8 cellular contexts compared by ENCODE assay signal in the genomic region with DNA sequence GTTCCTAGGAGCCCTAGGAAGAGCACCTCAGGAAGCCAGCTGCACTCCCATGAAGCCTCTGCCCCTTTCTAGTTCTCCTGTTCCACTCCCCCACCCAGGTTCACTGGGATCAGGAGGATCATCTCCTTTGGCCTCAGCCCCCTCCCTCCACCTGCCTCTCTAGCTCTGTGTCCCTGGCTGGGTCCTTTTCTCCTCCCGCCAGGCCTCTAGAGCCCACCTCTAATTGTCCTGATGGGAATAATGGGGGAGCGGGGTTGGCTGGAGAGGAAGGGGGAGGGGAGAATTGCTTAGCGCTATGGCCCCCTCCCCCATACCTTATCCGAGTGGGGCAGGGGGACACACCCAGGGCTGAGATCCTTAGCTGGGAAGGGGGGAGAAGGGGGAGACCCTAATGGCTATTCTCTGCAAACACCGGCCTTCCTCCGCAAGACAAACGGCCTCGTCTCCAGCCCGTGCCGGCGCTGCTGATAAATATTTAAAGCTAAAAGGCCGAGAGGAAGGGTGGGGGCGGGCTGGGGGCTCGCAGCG. TPM values are rescaled to one million over a fixed set of nuclear protein-coding genes. Genes with fewer than 3 reads are reported as not detected.
DNase-seq lines count a peak whose midpoint lies in the region; ATAC-seq, FAIRE-seq and TF ChIP-seq lines count a peak whose summit lies in the region.

No MANE protein-coding gene starts in this region.

- TF ChIP-seq POLR2A in K562 (conservative IDR thresholded peaks at IDR 0.05) (no peak), H54 (IDR thresholded peaks at IDR 0.05; ENCODE audit: low read depth, low read length) (no peak)

- CTCF ChIA-PET in K562 (lab: Yijun Ruan, JAX; ENCODE audit: low intra/inter-chr PET ratio) = no interaction called here

- H3K4me3 Mint-ChIP-seq in CD14-positive monocyte (peak overlapping the region; percentile 80 to 96), IgD-negative memory B cell (peak overlapping the region; percentile 94 to 99 (median 98))
- H3K4me3 Mint-ChIP-seq in naive thymus-derived CD8-positive, alpha-beta T cell = peak overlapping the region; percentile 55 to 97 (median 94)

- H3K4me1 Mint-ChIP-seq in CD14-positive monocyte (peaks cover 39% of the 10 kb centered on the region), IgD-negative memory B cell (peaks cover 10 to 15% (median 12%) of the 10 kb centered on the region in 3 donors)
- H3K4me1 Mint-ChIP-seq in naive thymus-derived CD8-positive, alpha-beta T cell = peaks cover 18 to 42% (median 32%) of the 10 kb centered on the region in 4 donors

- H3K9me3 Mint-ChIP-seq in CD14-positive monocyte (peaks cover 0 to 41% (median 27%) of the 10 kb centered on the region in 7 donors), IgD-negative memory B cell (peaks cover 0 to 4% (median 0%) of the 10 kb centered on the region in 3 donors)
- no peaks in the 10 kb centered on the region for H3K9me3 Mint-ChIP-seq in naive thymus-derived CD8-positive, alpha-beta T cell

- ATAC-seq in K562 = peak; percentile 12
- ATAC-seq in naive thymus-derived CD8-positive, alpha-beta T cell = no peak

- no peaks in the 10 kb centered on the region for H3K27me3 ChIP-seq in K562 (ENCODE audit: control insufficient read depth in 2 of 2, insufficient read depth in 2 of 2, low read length in 2 of 2)

- peak overlapping the region; percentile 47 for H2AFZ ChIP-seq in K562 (ENCODE audit: low read depth, low read length)

- no peak overlapping the region for H3K27ac Mint-ChIP-seq in CD14-positive monocyte
- H3K27ac Mint-ChIP-seq in IgD-negative memory B cell = peak overlapping the region in 1 of 3 donors; percentile 33
- no peak overlapping the region for H3K27ac Mint-ChIP-seq in naive thymus-derived CD8-positive, alpha-beta T cell

- H3K4me3 ChIP-seq in K562 = peak overlapping the region; percentile 56

- H3K36me3 ChIP-seq in K562 (ENCODE audit: control insufficient read depth, insufficient read depth, low read length) = peaks cover 12% of the 10 kb centered on the region; the same call in 1 of the 3 replicates

- peaks cover 26 to 59% of the 10 kb centered on the region in 2 experiments for H3K4me1 ChIP-seq in K562 (replicated peaks in 1 of 2; ENCODE audit: control insufficient read depth in 2 of 2, insufficient read depth in 2 of 2, low read length in 2 of 2)

- TSS peak; percentile 24 for BruUV-seq in K562 (replicated peaks; lab: Mats Ljungman, UMichigan)

- peak overlapping the region; percentile 71 for H3K4me2 ChIP-seq in K562 (ENCODE audit: insufficient read depth, low read length)

- TF ChIP-seq RAD21 in K562 (CRISPR knock-in tag; conservative IDR thresholded peaks at IDR 0.05 in 1 of 2, IDR thresholded peaks at IDR 0.05 in 1 of 2) = no peak

- TF ChIP-seq EP300 in K562 (IDR thresholded peaks at IDR 0.05; ENCODE audit: low read length) = no peak

- peak overlapping the region; percentile 86 for H3K27ac ChIP-seq in K562 (ENCODE audit: extremely low read depth, low read depth, low read length)

- 0% methylated on average over 1 of the region's 15 CpGs for WGBS in K562 (ENCODE audit: insufficient coverage, low coverage, missing lambda C conversion rate)

- no peaks in the 10 kb centered on the region for H3K9me3 ChIP-seq in K562 (replicated peaks; ENCODE audit: control insufficient read depth, insufficient read depth, low read depth, low read length)

- FAIRE-seq in K562 (lab: Jason Lieb, UNC) (peak; percentile 65), H54 (lab: Jason Lieb, UNC) (no peak), GM19239 (lab: Jason Lieb, UNC) (no peak)

- DNase-seq in CD14-positive monocyte (ENCODE audit: low spot score) (no peak), K562 (ENCODE audit: extremely low read depth in 1 of 4, low spot score in 3 of 4) (peak in 2 of 4 experiments; percentile 43 to 44), H54 (ENCODE audit: insufficient read length, low spot score) (no peak), NCI-H1694 treated with DMSO at 0.1 percent for 48 hours (lab: John Stamatoyannopoulos, UW) (no peak), NAMALWA (ENCODE audit: low spot score) (no peak), GM19239 (ENCODE audit: insufficient read length, low spot score) (no peak)
- DNase-seq in naive thymus-derived CD8-positive, alpha-beta T cell = no peak

- peaks cover 22% of the 10 kb centered on the region; the same call in 2 of the 3 replicates for H3K79me2 ChIP-seq in K562 (ENCODE audit: control insufficient read depth, insufficient read depth, low read length)

- H4K20me1 ChIP-seq in K562 (replicated peaks; ENCODE audit: control insufficient read depth, insufficient read depth, low read length) = no peaks in the 10 kb centered on the region

- intact Hi-C loops in CD14-positive monocyte (cut with micrococcal nuclease) = no loop called here
- intact Hi-C loops in K562 (cut with micrococcal nuclease) = no loop called here

- H3K27me3 Mint-ChIP-seq in CD14-positive monocyte (ENCODE audit: low read depth in 3 of 3) (peaks cover 89 to 98% (median 95%) of the 10 kb centered on the region in 3 donors), IgD-negative memory B cell (peaks cover 39% of the 10 kb centered on the region)
- H3K27me3 Mint-ChIP-seq in naive thymus-derived CD8-positive, alpha-beta T cell = peaks cover 24 to 91% (median 66%) of the 10 kb centered on the region in 5 donors

- in situ Hi-C loops in K562 (cut with MboI) = no loop called here

- H3K9me1 ChIP-seq in K562 (ENCODE audit: control insufficient read depth, insufficient read depth, low read length) = no peaks in the 10 kb centered on the region

- POLR2A ChIA-PET in K562 (lab: Yijun Ruan, JAX) = interaction anchor here (0.6 to 1.2 kb wide), 6 partner anchors 11 to 1668 kb away, joined by 3 to 5 read pairs (median 3); partner anchors contain the start of gene NFE2L1
- POLR2A ChIA-PET in naive thymus-derived CD8-positive, alpha-beta T cell (lab: Charles Lee) = interaction anchor here (0.6 to 1.9 kb wide), 3 partner anchors 12 to 16 kb away, joined by 4 to 5 read pairs (median 4); partner anchors contain the start of gene HOXB9

- peak overlapping the region; percentile 80 to 94 for H3K9ac ChIP-seq in K562 (ENCODE audit: insufficient read depth in 1 of 2, low read depth in 2 of 2, low read length in 2 of 2)

- H3K36me3 Mint-ChIP-seq in CD14-positive monocyte (peaks cover 9 to 16% of the 10 kb centered on the region in 2 donors), IgD-negative memory B cell (peaks cover 4% of the 10 kb centered on the region)
- peaks cover 0 to 12% (median 0%) of the 10 kb centered on the region in 3 donors for H3K36me3 Mint-ChIP-seq in naive thymus-derived CD8-positive, alpha-beta T cell

- no peak for TF ChIP-seq CTCF in CD14-positive monocyte (IDR thresholded peaks at IDR 0.05)
- TF ChIP-seq CTCF in K562 (IDR thresholded peaks at IDR 0.05 in 2 of 3, conservative IDR thresholded peaks at IDR 0.05 in 1 of 3; ENCODE audit: insufficient read depth in 2 of 3, low read depth in 1 of 3, low read length in 3 of 3) = no peak

RNA-seq across cellular contexts. Expression of gene HOXB7, which starts 1.0 kb away (rescaled TPM):
- not detected for polyA plus RNA-seq in CD14-positive monocyte
- polyA plus RNA-seq in IgD-negative memory B cell = not detected
- total RNA-seq in K562 (2011; cell fraction: chromatin; rRNA removed; ENCODE audit: low replicate concordance) = 1.4 and 3.5 TPM in 2 replicates
- 0.79 and 1.5 TPM in 2 replicates for total RNA-seq in K562 (2011; cell fraction: nucleolus; rRNA removed)
- total RNA-seq in K562 (2011; cell fraction: nucleoplasm; rRNA removed) = 2.1 TPM in 2 replicates
- total RNA-seq in K562 (2014; rRNA removed) = 8.3 and 11.0 TPM in 2 replicates
- total RNA-seq in K562 (2014; rRNA removed; fragmentation: Illumina TruSeq; extraction: Trizol) = 13.5 and 14.7 TPM in 2 replicates
- total RNA-seq in K562 (2015; rRNA removed; fragmentation: Illumina TruSeq; extraction: Trizol) = 14.8 and 16.7 TPM in 2 replicates
- total RNA-seq in K562 (2021) = 8.2 and 10.8 TPM in 2 replicates
- polyA plus RNA-seq in K562 (2011; rRNA removed) = 5.5 and 5.9 TPM in 2 replicates
- 8.3 and 8.4 TPM in 2 replicates for polyA plus RNA-seq in K562 (2011; cell fraction: cytosol; rRNA removed)
- 2.7 and 3.9 TPM in 2 replicates for polyA plus RNA-seq in K562 (2011; cell fraction: nucleus; rRNA removed)
- polyA plus RNA-seq in K562 (2012) = 10.4 and 16.5 TPM in 2 replicates
- 10.3 and 11.6 TPM in 2 replicates for polyA plus RNA-seq in K562 (2014; fragmentation: Illumina TruSeq; extraction: Trizol)
- polyA plus RNA-seq in K562 (2014; fragmentation: Nextera tagmentation; extraction: Ambion mirVana) = 1 to 10 TPM; 5.7 to 5.8 TPM
- polyA plus RNA-seq in K562 (2014; rRNA removed) = 11.1 and 13.9 TPM in 2 replicates
- polyA minus RNA-seq in K562 (2011; rRNA and poly(A)+ RNA removed) = 1.9 and 2.5 TPM in 2 replicates
- 2.9 and 3.5 TPM in 2 replicates for polyA minus RNA-seq in K562 (2011; cell fraction: cytosol; rRNA and poly(A)+ RNA removed)
- polyA minus RNA-seq in K562 (2011; cell fraction: nucleus; rRNA and poly(A)+ RNA removed) = 0.67 and 2.3 TPM in 2 replicates
- total RNA-seq in naive thymus-derived CD8-positive, alpha-beta T cell = not detected
- polyA plus RNA-seq in naive thymus-derived CD8-positive, alpha-beta T cell = under 1 TPM in 2 of 3 donors, not detected in 1; 0.22 to 0.40 TPM

RNA-seq across cellular contexts. Expression of gene HOXB6, which starts 5.0 kb away (rescaled TPM):
- polyA plus RNA-seq in CD14-positive monocyte (not detected), IgD-negative memory B cell (not detected), K562 (2011; rRNA removed) (2.3 and 3.0 TPM in 2 replicates), K562 (2014; fragmentation: Illumina TruSeq; extraction: Trizol) (4.0 and 7.7 TPM in 2 replicates), K562 (2014; fragmentation: Nextera tagmentation; extraction: Ambion mirVana) (1 to 10 TPM; 1.2 to 1.9 TPM), K562 (2014; rRNA removed) (13.7 and 14.8 TPM in 2 replicates)
- 18.7 and 26.2 TPM in 2 replicates for total RNA-seq in K562 (2011; cell fraction: chromatin; rRNA removed; ENCODE audit: low replicate concordance)
- total RNA-seq in K562 (2011; cell fraction: nucleolus; rRNA removed) = 10.4 and 11.2 TPM in 2 replicates
- total RNA-seq in K562 (2011; cell fraction: nucleoplasm; rRNA removed) = 12.0 and 17.8 TPM in 2 replicates
- total RNA-seq in K562 (2014; rRNA removed) (6.5 and 9.1 TPM in 2 replicates), K562 (2014; rRNA removed; fragmentation: Illumina TruSeq; extraction: Trizol) (3.9 and 4.9 TPM in 2 replicates), K562 (2015; rRNA removed; fragmentation: Illumina TruSeq; extraction: Trizol) (7.3 and 7.5 TPM in 2 replicates), K562 (2021) (10.6 and 14.2 TPM in 2 replicates)
- polyA plus RNA-seq in K562 (2011; cell fraction: cytosol; rRNA removed) = 3.7 and 4.0 TPM in 2 replicates
- polyA plus RNA-seq in K562 (2011; cell fraction: nucleus; rRNA removed) = 16.7 and 17.3 TPM in 2 replicates
- polyA plus RNA-seq in K562 (2012) = 9.7 and 11.7 TPM in 2 replicates
- polyA minus RNA-seq in K562 (2011; rRNA and poly(A)+ RNA removed) = 0.42 and 0.63 TPM in 2 replicates
- polyA minus RNA-seq in K562 (2011; cell fraction: cytosol; rRNA and poly(A)+ RNA removed) = 1.3 TPM in 1 of 2 replicates, not detected in the other
- polyA minus RNA-seq in K562 (2011; cell fraction: nucleus; rRNA and poly(A)+ RNA removed) = 3.5 and 8.1 TPM in 2 replicates
- total RNA-seq in naive thymus-derived CD8-positive, alpha-beta T cell = not detected
- polyA plus RNA-seq in naive thymus-derived CD8-positive, alpha-beta T cell = not detected

RNA-seq across cellular contexts. Expression of gene HOXB8, which starts 5.3 kb away (rescaled TPM):
- not detected for polyA plus RNA-seq in CD14-positive monocyte
- not detected for polyA plus RNA-seq in IgD-negative memory B cell
- total RNA-seq in K562 (2011; cell fraction: chromatin; rRNA removed; ENCODE audit: low replicate concordance) = 13.9 and 15.4 TPM in 2 replicates
- total RNA-seq in K562 (2011; cell fraction: nucleolus; rRNA removed) = 8.9 and 11.7 TPM in 2 replicates
- 12.5 and 25.9 TPM in 2 replicates for total RNA-seq in K562 (2011; cell fraction: nucleoplasm; rRNA removed)
- 5.1 and 9.3 TPM in 2 replicates for total RNA-seq in K562 (2014; rRNA removed)
- total RNA-seq in K562 (2014; rRNA removed; fragmentation: Illumina TruSeq; extraction: Trizol) = 1.5 and 2.9 TPM in 2 replicates
- 2.1 and 2.5 TPM in 2 replicates for total RNA-seq in K562 (2015; rRNA removed; fragmentation: Illumina TruSeq; extraction: Trizol)
- 14.9 and 17.7 TPM in 2 replicates for total RNA-seq in K562 (2021)
- polyA plus RNA-seq in K562 (2011; rRNA removed) = 3.6 and 4.6 TPM in 2 replicates
- 7.3 and 10.8 TPM in 2 replicates for polyA plus RNA-seq in K562 (2011; cell fraction: cytosol; rRNA removed)
- 16.6 and 22.3 TPM in 2 replicates for polyA plus RNA-seq in K562 (2011; cell fraction: nucleus; rRNA removed)
- polyA plus RNA-seq in K562 (2012) = 5.9 and 20.0 TPM in 2 replicates
- polyA plus RNA-seq in K562 (2014; fragmentation: Illumina TruSeq; extraction: Trizol) = 7.0 and 8.3 TPM in 2 replicates
- 1 to 10 TPM in 1 of 2 experiments, under 1 TPM in 1; 0.52 to 1.2 TPM for polyA plus RNA-seq in K562 (2014; fragmentation: Nextera tagmentation; extraction: Ambion mirVana)
- 18.8 and 23.8 TPM in 2 replicates for polyA plus RNA-seq in K562 (2014; rRNA removed)
- 1.8 and 2.2 TPM in 2 replicates for polyA minus RNA-seq in K562 (2011; rRNA and poly(A)+ RNA removed)
- polyA minus RNA-seq in K562 (2011; cell fraction: cytosol; rRNA and poly(A)+ RNA removed) = 2.4 and 7.1 TPM in 2 replicates
- 3.1 and 4.2 TPM in 2 replicates for polyA minus RNA-seq in K562 (2011; cell fraction: nucleus; rRNA and poly(A)+ RNA removed)
- total RNA-seq in naive thymus-derived CD8-positive, alpha-beta T cell = not detected
- not detected for polyA plus RNA-seq in naive thymus-derived CD8-positive, alpha-beta T cell

RNA-seq across cellular contexts. Expression of gene HOXB5, which starts 16.2 kb away (rescaled TPM):
- not detected for polyA plus RNA-seq in CD14-positive monocyte
- polyA plus RNA-seq in IgD-negative memory B cell = not detected
- total RNA-seq in K562 (2011; cell fraction: chromatin; rRNA removed; ENCODE audit: low replicate concordance) = 4.9 and 5.1 TPM in 2 replicates
- 1.8 and 2.0 TPM in 2 replicates for total RNA-seq in K562 (2011; cell fraction: nucleolus; rRNA removed)
- 2.4 and 3.7 TPM in 2 replicates for total RNA-seq in K562 (2011; cell fraction: nucleoplasm; rRNA removed)
- 0.27 and 0.57 TPM in 2 replicates for total RNA-seq in K562 (2014; rRNA removed)
- 0.38 and 0.65 TPM in 2 replicates for total RNA-seq in K562 (2014; rRNA removed; fragmentation: Illumina TruSeq; extraction: Trizol)
- 0.75 and 0.80 TPM in 2 replicates for total RNA-seq in K562 (2015; rRNA removed; fragmentation: Illumina TruSeq; extraction: Trizol)
- total RNA-seq in K562 (2021) = 2.4 and 2.6 TPM in 2 replicates
- polyA plus RNA-seq in K562 (2011; rRNA removed) = 0.36 and 0.87 TPM in 2 replicates
- polyA plus RNA-seq in K562 (2011; cell fraction: cytosol; rRNA removed) = 0.36 and 0.52 TPM in 2 replicates
- 3.7 TPM in 2 replicates for polyA plus RNA-seq in K562 (2011; cell fraction: nucleus; rRNA removed)
- 2.9 and 6.4 TPM in 2 replicates for polyA plus RNA-seq in K562 (2012)
- 1.4 and 1.5 TPM in 2 replicates for polyA plus RNA-seq in K562 (2014; fragmentation: Illumina TruSeq; extraction: Trizol)
- under 1 TPM; 0.24 to 0.25 TPM for polyA plus RNA-seq in K562 (2014; fragmentation: Nextera tagmentation; extraction: Ambion mirVana)
- 2.7 and 3.2 TPM in 2 replicates for polyA plus RNA-seq in K562 (2014; rRNA removed)
- polyA minus RNA-seq in K562 (2011; rRNA and poly(A)+ RNA removed) = 0.11 and 0.15 TPM in 2 replicates
- 0.38 and 0.82 TPM in 2 replicates for polyA minus RNA-seq in K562 (2011; cell fraction: cytosol; rRNA and poly(A)+ RNA removed)
- polyA minus RNA-seq in K562 (2011; cell fraction: nucleus; rRNA and poly(A)+ RNA removed) = 0.54 and 1.1 TPM in 2 replicates
- total RNA-seq in naive thymus-derived CD8-positive, alpha-beta T cell = not detected
- polyA plus RNA-seq in naive thymus-derived CD8-positive, alpha-beta T cell = not detected

RNA-seq across cellular contexts. Expression of gene HOXB9, which starts 16.3 kb away (rescaled TPM):
- polyA plus RNA-seq in CD14-positive monocyte (not detected), IgD-negative memory B cell (not detected), K562 (2011; rRNA removed) (104 and 141 TPM in 2 replicates), K562 (2014; fragmentation: Illumina TruSeq; extraction: Trizol) (187 and 196 TPM in 2 replicates), K562 (2014; fragmentation: Nextera tagmentation; extraction: Ambion mirVana) (1 to 10 TPM; 3.1 to 5.2 TPM), K562 (2014; rRNA removed) (136 and 145 TPM in 2 replicates)
- 92.5 and 108 TPM in 2 replicates for total RNA-seq in K562 (2011; cell fraction: chromatin; rRNA removed; ENCODE audit: low replicate concordance)
- 55.1 and 62.2 TPM in 2 replicates for total RNA-seq in K562 (2011; cell fraction: nucleolus; rRNA removed)
- total RNA-seq in K562 (2011; cell fraction: nucleoplasm; rRNA removed) = 83.2 and 118 TPM in 2 replicates
- total RNA-seq in K562 (2014; rRNA removed) (77.6 and 91.3 TPM in 2 replicates), K562 (2014; rRNA removed; fragmentation: Illumina TruSeq; extraction: Trizol) (64.8 and 71.4 TPM in 2 replicates), K562 (2015; rRNA removed; fragmentation: Illumina TruSeq; extraction: Trizol) (54.3 and 54.6 TPM in 2 replicates), K562 (2021) (136 and 146 TPM in 2 replicates)
- polyA plus RNA-seq in K562 (2011; cell fraction: cytosol; rRNA removed) = 113 and 142 TPM in 2 replicates
- 117 and 138 TPM in 2 replicates for polyA plus RNA-seq in K562 (2011; cell fraction: nucleus; rRNA removed)
- polyA plus RNA-seq in K562 (2012) = 89.9 and 176 TPM in 2 replicates
- 54.1 and 61.9 TPM in 2 replicates for polyA minus RNA-seq in K562 (2011; rRNA and poly(A)+ RNA removed)
- polyA minus RNA-seq in K562 (2011; cell fraction: cytosol; rRNA and poly(A)+ RNA removed) = 46.9 and 52.2 TPM in 2 replicates
- 28.9 and 46.7 TPM in 2 replicates for polyA minus RNA-seq in K562 (2011; cell fraction: nucleus; rRNA and poly(A)+ RNA removed)
- not detected for total RNA-seq in naive thymus-derived CD8-positive, alpha-beta T cell
- under 1 TPM in 1 of 3 donors, not detected in 2; 0.13 TPM for polyA plus RNA-seq in naive thymus-derived CD8-positive, alpha-beta T cell
